Comparison of ENCODE assay signal across 8 cellular contexts in the genomic region with DNA sequence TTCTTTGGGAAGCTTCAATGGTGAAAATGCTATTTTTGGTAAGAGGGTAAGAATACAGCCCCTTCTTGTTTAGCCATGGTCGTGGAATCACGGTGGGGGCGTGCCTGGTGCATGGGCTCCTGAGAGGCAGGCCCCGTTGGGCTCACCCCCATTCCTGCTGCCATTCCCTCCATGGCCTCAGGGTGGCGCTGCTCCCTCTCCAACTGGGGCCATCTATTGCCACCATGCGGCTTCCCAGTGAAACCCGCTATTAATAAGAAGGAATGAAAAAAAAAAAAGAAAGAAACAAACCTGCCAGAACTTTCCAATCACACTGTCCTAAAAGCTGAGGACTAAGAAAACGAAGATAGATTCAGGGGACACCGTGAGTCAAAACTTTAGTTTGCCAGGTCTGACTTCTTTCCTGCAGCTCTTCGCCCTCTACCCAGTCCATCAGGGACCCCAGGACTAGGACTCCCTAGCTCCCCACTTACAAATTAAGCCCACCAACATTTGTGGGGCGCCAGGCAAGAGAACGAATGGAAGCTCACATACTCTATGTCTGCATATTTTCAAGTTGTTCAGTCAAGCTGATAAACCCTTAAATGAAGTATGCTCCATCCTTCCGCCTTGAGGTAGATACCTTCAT. TPM values are rescaled to one million over a fixed set of nuclear protein-coding genes. Genes with fewer than 3 reads are reported as not detected.
DNase-seq lines count a peak whose midpoint lies in the region; ATAC-seq lines count a peak whose summit lies in the region.

No MANE protein-coding gene starts in this region.

- ATAC-seq in HG02588 (IDR thresholded peaks at IDR 0.05; ENCODE audit: unreplicated experiment) = peak; percentile 47
- ATAC-seq in left colon = peak; percentile 88
- no peak for ATAC-seq in GM21381 (IDR thresholded peaks at IDR 0.05; ENCODE audit: unreplicated experiment)

- DNase-seq in ELF-1 (ENCODE audit: low read depth, low spot score) (peak; percentile 89), NCI-H2171 treated with DMSO at 0.1 percent for 48 hours (lab: John Stamatoyannopoulos, UW) (peak; percentile 63), left colon (peak; percentile 61 to 83)
- peak; percentile 88 for DNase-seq in activated CD4-positive, CD25-positive, alpha-beta regulatory T cell treated with anti-CD3 and anti-CD28 coated beads, Interleukin-2, amount 50 U/mL, for 72 hours
- peak; percentile 74 for DNase-seq in central memory CD4-positive, alpha-beta T cell
- peak; percentile 75 to 81 for DNase-seq in stimulated activated CD4-positive, alpha-beta T cell treated with anti-CD3 and anti-CD28 coated beads, Interleukin-4, amount 100 ng/mL, for 4 hours

- intact Hi-C loops in left colon (cut with DNase I, micrococcal nuclease) = loop anchor here (2.0 to 10.0 kb wide), 3 partner anchors 77 to 127 kb away; no protein-coding TSS in a partner anchor

RNA-seq across cellular contexts. Expression of a gene that starts 30.6 kb away (rescaled TPM):
- 100 to 1,000 TPM; 100 to 112 TPM for total RNA-seq in left colon
